ENCODE assay signal across 17 cellular contexts in genomic region chr22:19722175-19722914, GRCh38. TPM values are rescaled to one million over a fixed set of nuclear protein-coding genes. Genes with fewer than 3 reads are reported as not detected.
A peak's percentile ranks its signal among the peaks of the same experiment; 100 is the strongest.
DNase-seq lines count a peak whose midpoint lies in the region; ATAC-seq and TF ChIP-seq lines count a peak whose summit lies in the region.
"Had no signal": no experiment of that assay in that cellular context is flagged by ENCODE, and none has a peak within 500 bp of the region (broad histone marks: within the 10 kb centered on the region; RNA-seq: fewer than 3 reads in every experiment).

No MANE protein-coding gene starts in this region.

- intact Hi-C loops in Right ventricle myocardium inferior (cut with DNase I) (no loop called here), cardiac septum (cut with DNase I) (loop anchor here (5.0 kb wide), 1 partner anchor 220 kb away; the partner anchor contains the start of genes COMT and TXNRD2), left ventricle myocardium inferior (cut with micrococcal nuclease) (no loop called here), adrenal gland (cut with DNase I) (no loop called here)

- no peak for TF ChIP-seq POLR2A in adrenal gland (IDR thresholded peaks at IDR 0.05)

- TF ChIP-seq CTCF in left ventricle myocardium inferior (IDR thresholded peaks at IDR 0.05; ENCODE audit: borderline replicate concordance) (no peak), adrenal gland (IDR thresholded peaks at IDR 0.05) (no peak)

- 81 to 91% (median 88%) methylated on average over 29 to 55 of the region's 55 CpGs for WGBS in adrenal gland, 4 donors

- peaks cover 61% of the 10 kb centered on the region for H3K27me3 ChIP-seq in left ventricle myocardium inferior (ENCODE audit: low read depth)
- no peaks in the 10 kb centered on the region for H3K27me3 ChIP-seq in adrenal gland

- H3K9me3 ChIP-seq in left ventricle myocardium inferior (replicated peaks): no peaks in the 10 kb centered on the region
- no peaks in the 10 kb centered on the region for H3K9me3 ChIP-seq in adrenal gland (replicated peaks in 1 of 3)

- ATAC-seq in Right ventricle myocardium inferior: peak; percentile 12

- H3K4me3 ChIP-seq in left ventricle myocardium inferior: peak overlapping the region; percentile 62
- H3K4me3 ChIP-seq in adrenal gland: no peak overlapping the region

- H3K27ac ChIP-seq in left ventricle myocardium inferior (replicated peaks) (peak overlapping the region; percentile 86), substantia nigra (ENCODE audit: low read depth, low read length, poor library complexity, severe bottlenecking) (no peak overlapping the region), adrenal gland (no peak overlapping the region)
- H3K27ac ChIP-seq: skin epidermis had no signal

- H3K4me1 ChIP-seq in left ventricle myocardium inferior (peaks cover 69% of the 10 kb centered on the region), adrenal gland (replicated peaks in 1 of 2) (peaks cover 5 to 7% of the 10 kb centered on the region in 2 donors)

- H3K36me3 ChIP-seq in left ventricle myocardium inferior: peaks cover 29% of the 10 kb centered on the region
- no peaks in the 10 kb centered on the region for H3K36me3 ChIP-seq in adrenal gland (replicated peaks in 1 of 2)

- DNase-seq in Right ventricle myocardium inferior (ENCODE audit: missing footprints) (no peak), cardiac septum (ENCODE audit: low spot score) (no peak), left ventricle myocardium inferior (no peak), NOMO-1 treated with DMSO at 0.1 percent for 48 hours (lab: John Stamatoyannopoulos, UW; ENCODE audit: unreplicated experiment) (no peak), substantia nigra (lab: John Stamatoyannopoulos, UW) (no peak), adrenal gland (no peak)
- DNase-seq: activated CD4-positive, CD25-positive, alpha-beta regulatory T cell treated with anti-CD3 and anti-CD28 coated beads, Interleukin-2, amount 50 U/mL, for 72 hours; CD4-positive, alpha-beta T cell; effector CD4-positive, alpha-beta T cell; immature natural killer cell; NCI-H1930; NCI-H526 treated with DMSO at 0.1 percent for 48 hours; occipital lobe; stimulated activated naive CD4-positive, alpha-beta T cell treated with Interleukin-2 at 50 U/mL for 16 hours; T-cell had no signal

RNA-seq across cellular contexts. Expression of gene GP1BB, which starts 1.0 kb away (rescaled TPM):
- total RNA-seq in Right ventricle myocardium inferior (not detected), cardiac septum (5.5 TPM), left ventricle myocardium inferior (not detected), adrenal gland (1 to 10 TPM in 6 of 8 donors, under 1 TPM in 1, not detected in 1; 0.42 to 6.6 (median 4.1) TPM)
- polyA plus RNA-seq in adrenal gland: 10 to 100 TPM in 2 of 3 donors, not detected in 1; 12.4 to 29.8 TPM
- total RNA-seq: bronchial epithelial cell had no signal

RNA-seq across cellular contexts. Expression of gene SEPTIN5, which starts 8.0 kb away (rescaled TPM):
- total RNA-seq in Right ventricle myocardium inferior (120 TPM), cardiac septum (191 TPM), left ventricle myocardium inferior (141 TPM), adrenal gland (10 to 100 TPM in 5 of 8 donors, 1 to 10 TPM in 3; 3.7 to 67.7 (median 12.4) TPM)
- 10 to 100 TPM; 10.7 to 73.4 (median 18.8) TPM for polyA plus RNA-seq in adrenal gland

RNA-seq across cellular contexts. Expression of gene TBX1, which starts 38.2 kb away (rescaled TPM):
- total RNA-seq in Right ventricle myocardium inferior (3.6 TPM), cardiac septum (0.48 TPM), left ventricle myocardium inferior (8.0 TPM), adrenal gland (10 to 100 TPM in 1 of 8 donors, 1 to 10 TPM in 3, under 1 TPM in 2, not detected in 2; 0.72 to 10.1 (median 1.5) TPM)
- polyA plus RNA-seq in adrenal gland: 1 to 10 TPM in 1 of 3 donors, under 1 TPM in 1, not detected in 1; 0.80 to 2.0 TPM
- total RNA-seq: CD4-positive, alpha-beta T cell had no signal
